In the genomic region with DNA sequence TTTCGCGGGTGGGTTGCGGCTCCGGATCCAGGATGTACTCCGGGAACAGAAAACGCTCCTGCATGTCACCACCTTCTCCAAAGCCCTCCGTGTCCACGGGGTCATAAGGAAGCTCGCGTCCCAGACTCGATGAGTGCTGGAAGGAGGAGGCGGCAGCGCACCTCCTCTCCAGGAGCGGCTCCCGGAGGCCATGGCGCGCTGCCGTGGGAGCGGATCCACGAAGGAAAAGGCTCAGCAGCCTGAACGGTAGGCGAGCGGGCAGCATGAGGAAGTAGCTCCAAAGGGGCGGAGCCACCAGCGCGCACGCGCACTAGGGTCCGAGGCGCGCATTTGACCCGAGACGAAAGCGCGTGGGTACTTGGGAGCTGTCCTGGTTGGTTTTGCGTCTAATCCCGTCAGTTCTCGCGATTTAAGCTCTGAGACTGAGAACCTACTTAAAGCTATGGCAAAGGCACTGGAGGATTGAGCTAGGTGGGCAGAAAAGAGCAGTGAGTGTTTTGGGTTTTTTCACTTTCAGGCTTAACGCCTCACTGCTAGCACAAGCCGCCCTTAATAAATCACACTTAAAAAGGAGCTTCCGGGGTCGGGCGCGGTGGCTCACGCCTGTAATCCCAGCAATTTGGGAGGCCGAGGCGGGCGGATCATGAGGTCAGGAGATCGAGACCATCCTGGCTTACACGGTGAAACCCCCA, we compare ENCODE assay signal across 8 cellular contexts. TPM values are rescaled to one million over a fixed set of nuclear protein-coding genes. Genes with fewer than 3 reads are reported as not detected.
DNase-seq lines count a peak whose midpoint lies in the region; ATAC-seq and TF ChIP-seq lines count a peak whose summit lies in the region.

Gene NOA1 (minus strand): TSS at position 286 of the 692 bp plus-strand sequence. CDS start 21 bp downstream, at position 265.

- peak; percentile 89 for DNase-seq in DMS53 treated with DMSO at 0.1 percent for 48 hours (lab: John Stamatoyannopoulos, UW; ENCODE audit: unreplicated experiment)
- peak; percentile 96 to 100 (median 98) for DNase-seq in Peyer's patch
- DNase-seq in activated T-cell treated with anti-CD3 and anti-CD28 coated beads, Interleukin-2, amount 50 U/mL, for 48 hours: peak; percentile 99 to 100
- DNase-seq in stimulated activated CD8-positive, alpha-beta memory T cell treated with anti-CD3 and anti-CD28 coated beads, Interleukin-7, amount 100 ng/mL, for 24 hours (ENCODE audit: low read depth): peak; percentile 93

- no peak for TF ChIP-seq CTCF in KMS-11 (conservative IDR thresholded peaks at IDR 0.05; ENCODE audit: low read depth, low read length)
- no peak for TF ChIP-seq CTCF in Peyer's patch (IDR thresholded peaks at IDR 0.05)

- no peaks in the 10 kb centered on the region for H3K27me3 ChIP-seq in KMS-11 (ENCODE audit: insufficient read depth, low read depth)
- no peaks in the 10 kb centered on the region for H3K27me3 ChIP-seq in Peyer's patch
- no peaks in the 10 kb centered on the region for H3K27me3 ChIP-seq in muscle layer of colon (ENCODE audit: control insufficient read depth in 1 of 2, insufficient read depth in 2 of 2, low read length in 2 of 2)

- H3K27ac ChIP-seq in KMS-11 (peak within 1 kb of the TSS; percentile 98), Peyer's patch (peak within 1 kb of the TSS; percentile 70 to 89 (median 86)), muscle layer of colon (ENCODE audit: low read depth, low read length) (peak within 1 kb of the TSS; percentile 90)

- peaks cover 80% of the 10 kb centered on the region for H3K79me2 ChIP-seq in KMS-11 (ENCODE audit: insufficient read depth, low read depth)

- H3K36me3 ChIP-seq in KMS-11 (ENCODE audit: insufficient read depth) (peaks cover 17% of the 10 kb centered on the region; the same call in 1 of the 2 replicates), Peyer's patch (peaks cover 0 to 24% (median 0%) of the 10 kb centered on the region in 3 donors), muscle layer of colon (ENCODE audit: insufficient read depth, low read length) (peaks cover 18% of the 10 kb centered on the region)

- H3K4me1 ChIP-seq in KMS-11 (ENCODE audit: low read depth, poor library complexity, severe bottlenecking) (peaks cover 51% of the 10 kb centered on the region), Peyer's patch (peaks cover 0 to 35% (median 9%) of the 10 kb centered on the region in 4 donors), muscle layer of colon (ENCODE audit: insufficient read depth, low read length) (peaks cover 27% of the 10 kb centered on the region)

- H3K4me2 ChIP-seq in KMS-11: peak within 1 kb of the TSS; percentile 89

- H3K9ac ChIP-seq in KMS-11 (peak within 1 kb of the TSS; percentile 91), muscle layer of colon (ENCODE audit: low read length) (peak within 1 kb of the TSS; percentile 44)

- peak within 1 kb of the TSS; percentile 86 for H2AFZ ChIP-seq in KMS-11 (ENCODE audit: low read depth)

- peaks cover 22% of the 10 kb centered on the region for H4K20me1 ChIP-seq in KMS-11 (ENCODE audit: insufficient read depth)

- peak within 1 kb of the TSS; percentile 84 for H3K4me3 ChIP-seq in KMS-11 (IDR thresholded peaks at IDR 0.05; ENCODE audit: insufficient read depth, low read depth, low read length)
- H3K4me3 ChIP-seq in Peyer's patch: peak within 1 kb of the TSS; percentile 64 to 96 (median 81)
- H3K4me3 ChIP-seq in muscle layer of colon (ENCODE audit: low read depth in 1 of 2, low read length in 2 of 2): peak within 1 kb of the TSS; percentile 98 to 99

- H3K9me3 ChIP-seq in Peyer's patch (no peaks in the 10 kb centered on the region), muscle layer of colon (ENCODE audit: low read length) (peaks cover 6% of the 10 kb centered on the region)

- peak; percentile 61 to 86 for TF ChIP-seq POLR2A in Peyer's patch (IDR thresholded peaks at IDR 0.05)

- ATAC-seq in GM21737 (IDR thresholded peaks at IDR 0.05; ENCODE audit: unreplicated experiment) (peak; percentile 81), esophagus mucosa (peak; percentile 93)

RNA-seq across cellular contexts. Expression of gene NOA1, which starts in this region (rescaled TPM):
- total RNA-seq in Peyer's patch (10 to 100 TPM; 12.4 to 32.6 (median 26.1) TPM), esophagus mucosa (15.9 TPM)

Comparison
In these comparisons a context has a peak if more than half of its experiments do, and no peak if none do; other contexts are left out.
1. Peak in every context shown above with its lines: DNase-seq, ATAC-seq, H3K4me3 ChIP-seq and H3K27ac ChIP-seq.